8 cellular contexts compared by ENCODE assay signal in genomic region chr12:27709932-27710591, GRCh38. TPM values are rescaled to one million over a fixed set of nuclear protein-coding genes. Genes with fewer than 3 reads are reported as not detected.
DNase-seq lines count a peak whose midpoint lies in the region; ATAC-seq and TF ChIP-seq lines count a peak whose summit lies in the region.

No MANE protein-coding gene starts in this region.

- ATAC-seq in GM18873 (IDR thresholded peaks at IDR 0.05; ENCODE audit: low FRiP score, unreplicated experiment) = peak; percentile 28
- peak; percentile 27 for ATAC-seq in HG03097 (IDR thresholded peaks at IDR 0.05; ENCODE audit: low FRiP score, unreplicated experiment)
- peak; percentile 64 to 70 (median 66) for ATAC-seq in right lobe of liver

- intact Hi-C loops in right lobe of liver (cut with DNase I) = no loop called here
- intact Hi-C loops in thyroid gland (cut with DNase I) = no loop called here

- H3K9ac ChIP-seq in NT2/D1 (ENCODE audit: insufficient read length, low read depth) = peak overlapping the region; percentile 99

- DNase-seq in AG09309 (ENCODE audit: low read depth) = no peak
- no peak for DNase-seq in NT2/D1 (ENCODE audit: low read depth, low spot score)
- DNase-seq in right lobe of liver = peak in 2 of 3 donors; percentile 24 to 46
- DNase-seq in thyroid gland = peak; percentile 23 to 25
- DNase-seq in NCI-H446 treated with DMSO at 0.1 percent for 48 hours (lab: John Stamatoyannopoulos, UW) = no peak

- H3K4me3 ChIP-seq in AG09309 (ENCODE audit: control insufficient read depth, low read depth, low read length) = peak overlapping the region; percentile 73
- peak overlapping the region; percentile 99 for H3K4me3 ChIP-seq in NT2/D1 (ENCODE audit: insufficient read length, low read depth)
- peak overlapping the region; percentile 78 to 98 (median 96) for H3K4me3 ChIP-seq in right lobe of liver
- H3K4me3 ChIP-seq in thyroid gland (replicated peaks in 1 of 3) = peak overlapping the region; percentile 81 to 98 (median 86)

- H3K27me3 ChIP-seq in NT2/D1 (ENCODE audit: insufficient read depth, insufficient read length) = peaks cover 2% of the 10 kb centered on the region
- no peaks in the 10 kb centered on the region for H3K27me3 ChIP-seq in right lobe of liver
- H3K27me3 ChIP-seq in thyroid gland = no peaks in the 10 kb centered on the region

- H3K36me3 ChIP-seq in NT2/D1 (ENCODE audit: insufficient read depth, insufficient read length, low read length) (peaks cover 26% of the 10 kb centered on the region), right lobe of liver (no peaks in the 10 kb centered on the region), thyroid gland (no peaks in the 10 kb centered on the region)

- 13% methylated on average over 24 of the region's 24 CpGs for WGBS in right lobe of liver (ENCODE audit: insufficient coverage, low coverage, low lambda C conversion rate, missing lambda C conversion rate)
- 11 to 12% methylated on average over 24 of the region's 24 CpGs for WGBS in thyroid gland, 2 donors

- no peak for TF ChIP-seq POLR2A in right lobe of liver (IDR thresholded peaks at IDR 0.05)
- no peak for TF ChIP-seq POLR2A in thyroid gland (IDR thresholded peaks at IDR 0.05)

- H3K27ac ChIP-seq in cingulate gyrus (ENCODE audit: low read depth, low read length) (peak overlapping the region; percentile 66), right lobe of liver (peak overlapping the region; percentile 84 to 90 (median 86)), thyroid gland (peak overlapping the region; percentile 24 to 80 (median 69))

- TF ChIP-seq CTCF in AG09309 (IDR thresholded peaks at IDR 0.05; ENCODE audit: control insufficient read depth, insufficient read depth, low read depth, low read length, missing control alignments) (no peak), right lobe of liver (IDR thresholded peaks at IDR 0.05) (no peak), thyroid gland (IDR thresholded peaks at IDR 0.05) (no peak)

- H3K4me1 ChIP-seq in NT2/D1 (ENCODE audit: insufficient read depth, insufficient read length) (no peaks in the 10 kb centered on the region), right lobe of liver (peaks cover 0 to 13% (median 0%) of the 10 kb centered on the region in 4 donors), thyroid gland (peaks cover 10 to 11% of the 10 kb centered on the region in 2 donors)

- H3K9me3 ChIP-seq in NT2/D1 (ENCODE audit: insufficient read depth, low read length) (no peaks in the 10 kb centered on the region), right lobe of liver (no peaks in the 10 kb centered on the region), thyroid gland (no peaks in the 10 kb centered on the region)

RNA-seq across cellular contexts. Expression of gene MRPS35, which starts 0.6 kb away (rescaled TPM):
- total RNA-seq in right lobe of liver (10 to 100 TPM; 34.6 to 84.4 (median 41.1) TPM), thyroid gland (10 to 100 TPM; 50.8 to 74.0 (median 57.5) TPM)

RNA-seq across cellular contexts. Expression of gene REP15, which starts 13.8 kb away (rescaled TPM):
- 1 to 10 TPM in 2 of 6 experiments, under 1 TPM in 4; 0.24 to 1.8 (median 0.88) TPM for total RNA-seq in right lobe of liver
- 1 to 10 TPM; 1.8 to 7.2 (median 2.0) TPM for total RNA-seq in thyroid gland

Comparison
In these comparisons a context has a peak if more than half of its experiments do, and no peak if none do; other contexts are left out.
1. DNase-seq: peak in right lobe of liver (2 of 3) and thyroid gland (2 of 2); none in AG09309 (single experiment), NT2/D1 (single experiment) and NCI-H446 treated with DMSO at 0.1 percent for 48 hours (single experiment).
2. Peak in every context shown above with its lines, with median percentiles within 50 percentile points of each other: H3K4me3 ChIP-seq, ATAC-seq and H3K27ac ChIP-seq.